In the genomic region with DNA sequence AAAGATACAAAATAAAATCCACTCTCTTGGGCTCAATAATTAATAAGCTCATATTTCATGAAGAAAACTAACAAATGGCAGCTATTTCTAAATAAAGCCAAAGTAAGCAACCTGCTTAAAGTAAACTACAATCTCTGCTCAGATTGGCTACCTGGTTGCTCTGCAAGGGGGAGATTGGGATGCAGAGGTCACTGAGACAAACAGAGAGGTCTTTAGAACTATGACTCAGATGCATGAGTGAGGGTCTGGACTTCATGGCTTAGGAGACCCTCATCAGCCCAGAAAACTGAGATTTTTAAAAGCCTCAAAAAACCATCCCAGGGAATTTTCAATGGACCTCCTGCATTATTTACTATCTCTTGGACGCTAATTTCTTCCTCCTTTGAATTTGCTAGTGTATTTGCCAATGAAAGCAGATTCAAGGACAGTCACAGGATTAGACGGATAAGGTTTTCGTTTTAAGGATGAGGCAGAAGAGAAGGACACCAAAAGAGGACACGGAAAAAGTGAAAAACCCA, we compare ENCODE assay signal across 18 cellular contexts. TPM values are rescaled to one million over a fixed set of nuclear protein-coding genes. Genes with fewer than 3 reads are reported as not detected.
DNase-seq lines count a peak whose midpoint lies in the region; ATAC-seq and TF ChIP-seq lines count a peak whose summit lies in the region.
"Had no signal": no experiment of that assay in that cellular context is flagged by ENCODE, and none has a peak within 500 bp of the region (broad histone marks: within the 10 kb centered on the region; RNA-seq: fewer than 3 reads in every experiment).

No MANE protein-coding gene starts in this region.

- peaks cover 4% of the 10 kb centered on the region for H3K9me3 ChIP-seq in T-helper 17 cell (ENCODE audit: control insufficient read depth, low read length, poor library complexity, severe bottlenecking)

- intact Hi-C loops in activated naive CD4-positive, alpha-beta T cell treated with anti-CD3 and anti-CD28 coated beads for 36 hours (cut with micrococcal nuclease), result no loop called here

- no peaks in the 10 kb centered on the region for H3K27me3 Mint-ChIP-seq in activated naive CD4-positive, alpha-beta T cell treated with anti-CD3 and anti-CD28 coated beads for 36 hours (ENCODE audit: low read depth)
- no peaks in the 10 kb centered on the region for H3K27me3 Mint-ChIP-seq in T-helper 17 cell
- no peaks in the 10 kb centered on the region for H3K27me3 Mint-ChIP-seq in activated naive CD8-positive, alpha-beta T cell treated with anti-CD3 and anti-CD28 coated beads, Interleukin-2, amount 50 U/mL, for 24 hours
- no peaks in the 10 kb centered on the region for H3K27me3 Mint-ChIP-seq in stimulated activated naive B cell treated with anti-CD40 and anti-IgM and Interleukin-4, amounts not matched to agents 10 μg/mL and 1 μg/mL and 100 μg/mL, for 72 hours

- DNase-seq in activated naive CD4-positive, alpha-beta T cell treated with anti-CD3 and anti-CD28 coated beads for 36 hours, result no peak
- no peak for DNase-seq in activated naive CD4-positive, alpha-beta T cell treated with Interleukin-2 at 50 U/mL for 16 hours
- no peak for DNase-seq in T-helper 17 cell
- DNase-seq in activated naive CD8-positive, alpha-beta T cell treated with anti-CD3 and anti-CD28 coated beads, Interleukin-2, amount 50 U/mL, for 24 hours, result no peak
- no peak for DNase-seq in stimulated activated naive B cell treated with anti-CD40 and anti-IgM and Interleukin-4, amounts not matched to agents 10 μg/mL and 1 μg/mL and 100 μg/mL, for 72 hours
- no peak for DNase-seq in ecto neural progenitor cell (ENCODE audit: low spot score)
- no peak for DNase-seq in SW480 (ENCODE audit: low spot score)
- DNase-seq: adrenal gland; glutamatergic neuron; kidney glomerular epithelial cell; NCI-H187 treated with DMSO at 0.1 percent for 48 hours; NCI-H526 treated with DMSO at 0.1 percent for 48 hours; occipital lobe; stimulated activated CD4-positive, alpha-beta T cell treated with anti-CD3 and anti-CD28 coated beads, Interleukin-1b, Interleukin-23, amount 100 ng/mL, for 48 hours had no signal

- no peak for TF ChIP-seq POLR2A in GM18505 (IDR thresholded peaks at IDR 0.05; ENCODE audit: borderline replicate concordance, extremely low read depth, insufficient read depth, insufficient read length)

- CTCF ChIA-PET in activated naive CD4-positive, alpha-beta T cell treated with anti-CD3 and anti-CD28 coated beads for 36 hours (lab: Charles Lee), result interaction anchor here (0.7 to 2.5 kb wide), 5 partner anchors 32 to 99 kb away, joined by 3 to 14 read pairs (median 4); no protein-coding TSS in a partner anchor

- H3K9me3 Mint-ChIP-seq in activated naive CD4-positive, alpha-beta T cell treated with anti-CD3 and anti-CD28 coated beads for 36 hours, result peaks cover 3% of the 10 kb centered on the region
- H3K9me3 Mint-ChIP-seq in activated naive CD8-positive, alpha-beta T cell treated with anti-CD3 and anti-CD28 coated beads, Interleukin-2, amount 50 U/mL, for 24 hours, result peaks cover 8% of the 10 kb centered on the region
- H3K9me3 Mint-ChIP-seq in stimulated activated naive B cell treated with anti-CD40 and anti-IgM and Interleukin-4, amounts not matched to agents 10 μg/mL and 1 μg/mL and 100 μg/mL, for 72 hours, result peaks cover 0 to 3% of the 10 kb centered on the region in 2 donors

- peak overlapping the region; percentile 100 for H3K27ac Mint-ChIP-seq in activated naive CD4-positive, alpha-beta T cell treated with anti-CD3 and anti-CD28 coated beads for 36 hours
- H3K27ac Mint-ChIP-seq in T-helper 17 cell, result peak overlapping the region; percentile 100
- peak overlapping the region; percentile 99 for H3K27ac Mint-ChIP-seq in activated naive CD8-positive, alpha-beta T cell treated with anti-CD3 and anti-CD28 coated beads, Interleukin-2, amount 50 U/mL, for 24 hours
- peak overlapping the region; percentile 65 for H3K27ac Mint-ChIP-seq in stimulated activated naive B cell treated with anti-CD40 and anti-IgM and Interleukin-4, amounts not matched to agents 10 μg/mL and 1 μg/mL and 100 μg/mL, for 72 hours
- H3K27ac Mint-ChIP-seq: brain had no signal

- peaks cover 87% of the 10 kb centered on the region for H3K36me3 Mint-ChIP-seq in activated naive CD4-positive, alpha-beta T cell treated with anti-CD3 and anti-CD28 coated beads for 36 hours (ENCODE audit: low read depth)
- H3K36me3 Mint-ChIP-seq in T-helper 17 cell (ENCODE audit: low read depth), result peaks cover 26% of the 10 kb centered on the region
- peaks cover 90% of the 10 kb centered on the region for H3K36me3 Mint-ChIP-seq in activated naive CD8-positive, alpha-beta T cell treated with anti-CD3 and anti-CD28 coated beads, Interleukin-2, amount 50 U/mL, for 24 hours (ENCODE audit: low read depth)
- H3K36me3 Mint-ChIP-seq in stimulated activated naive B cell treated with anti-CD40 and anti-IgM and Interleukin-4, amounts not matched to agents 10 μg/mL and 1 μg/mL and 100 μg/mL, for 72 hours, result peaks cover 64 to 79% of the 10 kb centered on the region in 2 donors
- H3K36me3 Mint-ChIP-seq: brain had no signal

- H3K4me1 Mint-ChIP-seq in activated naive CD4-positive, alpha-beta T cell treated with anti-CD3 and anti-CD28 coated beads for 36 hours (ENCODE audit: low read depth), result peaks cover 84% of the 10 kb centered on the region
- H3K4me1 Mint-ChIP-seq in T-helper 17 cell, result peaks cover 32% of the 10 kb centered on the region
- peaks cover 87% of the 10 kb centered on the region for H3K4me1 Mint-ChIP-seq in activated naive CD8-positive, alpha-beta T cell treated with anti-CD3 and anti-CD28 coated beads, Interleukin-2, amount 50 U/mL, for 24 hours
- H3K4me1 Mint-ChIP-seq in stimulated activated naive B cell treated with anti-CD40 and anti-IgM and Interleukin-4, amounts not matched to agents 10 μg/mL and 1 μg/mL and 100 μg/mL, for 72 hours, result peaks cover 19 to 53% of the 10 kb centered on the region in 2 donors

- ATAC-seq in T-helper 17 cell (no peak), GM18505 (IDR thresholded peaks at IDR 0.05; ENCODE audit: unreplicated experiment) (no peak)
- ATAC-seq in activated naive CD8-positive, alpha-beta T cell treated with anti-CD3 and anti-CD28 coated beads, Interleukin-2, amount 50 U/mL, for 24 hours, result no peak
- ATAC-seq in stimulated activated naive B cell treated with anti-CD40 and anti-IgM and Interleukin-4, amounts not matched to agents 10 μg/mL and 1 μg/mL and 100 μg/mL, for 72 hours (replicated peaks), result no peak
- ATAC-seq: HCT116, HepG2 had no signal

- peak overlapping the region; percentile 52 for H3K4me3 Mint-ChIP-seq in activated naive CD4-positive, alpha-beta T cell treated with anti-CD3 and anti-CD28 coated beads for 36 hours
- H3K4me3 Mint-ChIP-seq in T-helper 17 cell, result no peak overlapping the region
- H3K4me3 Mint-ChIP-seq in activated naive CD8-positive, alpha-beta T cell treated with anti-CD3 and anti-CD28 coated beads, Interleukin-2, amount 50 U/mL, for 24 hours, result peak overlapping the region; percentile 4
- peak overlapping the region in 1 of 2 donors; percentile 11 for H3K4me3 Mint-ChIP-seq in stimulated activated naive B cell treated with anti-CD40 and anti-IgM and Interleukin-4, amounts not matched to agents 10 μg/mL and 1 μg/mL and 100 μg/mL, for 72 hours
- H3K4me3 Mint-ChIP-seq: brain had no signal

RNA-seq across cellular contexts. Expression of a gene that starts 17.4 kb away (rescaled TPM):
- total RNA-seq in activated naive CD4-positive, alpha-beta T cell treated with anti-CD3 and anti-CD28 coated beads for 36 hours, result 100 to 1,000 TPM; 599 to 610 TPM
- total RNA-seq in T-helper 17 cell, result 100 to 1,000 TPM; 286 to 294 TPM
- total RNA-seq: HepG2 had no signal
